Comparison of ENCODE assay signal across 9 cellular contexts in genomic region chr3:80395023-80395422, GRCh38.
"Had no signal": no experiment of that assay in that cellular context is flagged by ENCODE, and none has a peak within 500 bp of the region (broad histone marks: within the 10 kb centered on the region; RNA-seq: fewer than 3 reads in every experiment).

No MANE protein-coding gene starts in this region.

- H2AFZ ChIP-seq: GM23248, GM23338 had no signal

- H3K27ac ChIP-seq: GM23248 had no signal

- H3K36me3 ChIP-seq: HAP-1 had no signal

- DNase-seq: GM23248, GOT3, H7, H9, HCEC 1CT, HFFc6 had no signal

- H3K9ac ChIP-seq: GM23248 had no signal

- H3K4me2 ChIP-seq: GM23338 had no signal

- H3K9me3 ChIP-seq: HAP-1 had no signal

- ATAC-seq: GM23338, HCT116 had no signal

- H3K4me3 ChIP-seq: GM23248, GM23338, HAP-1 had no signal
